20 cellular contexts compared by ENCODE assay signal in the genomic region with DNA sequence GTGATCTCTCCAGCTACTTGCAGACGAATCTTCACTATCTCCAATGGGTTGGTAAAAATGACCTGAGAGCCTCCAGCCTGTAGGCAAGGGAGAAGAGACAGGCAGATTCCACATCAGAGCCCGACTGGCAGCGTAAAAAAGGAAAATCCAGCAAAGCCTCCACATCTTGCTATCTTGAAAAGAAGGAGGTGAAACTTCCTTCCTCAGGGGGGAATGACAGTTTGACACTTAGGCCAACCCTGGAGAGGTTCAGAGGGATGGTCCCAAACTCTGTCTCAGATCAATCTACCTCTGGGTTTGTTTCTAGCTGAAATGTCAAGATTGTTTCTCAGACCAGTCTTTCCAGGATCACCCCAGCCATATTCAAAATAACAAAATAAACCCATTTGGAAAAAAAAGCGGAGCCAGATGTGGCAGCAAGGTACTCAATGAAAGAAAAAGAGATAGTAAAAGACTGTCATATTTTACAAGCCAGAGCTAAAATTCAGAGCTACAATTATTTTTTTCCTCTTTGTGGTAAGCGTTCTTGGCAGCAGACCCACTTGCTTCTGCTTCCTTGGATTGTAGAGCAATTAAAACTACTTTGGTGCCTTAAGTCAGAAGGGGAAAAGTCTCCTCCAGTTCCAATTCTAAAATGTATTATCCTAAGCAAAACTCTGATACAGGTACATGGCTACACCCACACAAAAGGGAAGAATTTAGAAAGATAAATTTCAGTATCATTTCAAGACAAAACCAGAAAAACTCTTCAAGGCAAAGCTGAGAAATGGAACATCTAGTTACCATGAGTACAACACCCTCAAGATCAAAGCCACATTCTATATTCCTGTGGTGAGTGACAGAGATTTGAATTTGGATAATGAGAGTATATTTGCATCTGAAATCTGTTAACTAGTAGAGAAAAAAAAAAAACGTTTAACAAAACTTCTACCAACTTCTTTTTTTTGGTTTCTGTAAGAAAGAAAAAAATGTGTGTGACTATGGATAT.
DNase-seq lines count a peak whose midpoint lies in the region; ATAC-seq and TF ChIP-seq lines count a peak whose summit lies in the region.
"Had no signal": no experiment of that assay in that cellular context is flagged by ENCODE, and none has a peak within 500 bp of the region (broad histone marks: within the 10 kb centered on the region; RNA-seq: fewer than 3 reads in every experiment).

No MANE protein-coding gene starts in this region.

- H3K9me3 Mint-ChIP-seq in WTC11 (no peaks in the 10 kb centered on the region), mesothelial cell of epicardium (no peaks in the 10 kb centered on the region)
- H3K9me3 Mint-ChIP-seq: central memory CD8-positive, alpha-beta T cell; memory B cell had no signal

- H3K79me2 ChIP-seq in GM23248 (ENCODE audit: insufficient read depth) = no peaks in the 10 kb centered on the region

- 0 out of 2 replicates have a peak overlapping the region, but pooled peaks have one; percentile 9 for H3K27ac Mint-ChIP-seq in WTC11
- H3K27ac Mint-ChIP-seq in mesothelial cell of epicardium = peak overlapping the region; percentile 35
- H3K27ac Mint-ChIP-seq: memory B cell had no signal

- H3K27me3 ChIP-seq in BJ (ENCODE audit: control insufficient read depth, insufficient read depth, low read length) (no peaks in the 10 kb centered on the region), GM23248 (replicated peaks; ENCODE audit: insufficient read depth) (no peaks in the 10 kb centered on the region)
- H3K27me3 ChIP-seq: BLaER1, neutrophil, upper lobe of right lung had no signal

- no peaks in the 10 kb centered on the region for H3K9me2 ChIP-seq in GM23248 (ENCODE audit: insufficient read depth)

- H4K20me1 ChIP-seq in GM23248 (ENCODE audit: insufficient read depth) = no peaks in the 10 kb centered on the region
- H4K20me1 ChIP-seq: BLaER1 had no signal

- no peak overlapping the region for H3K4me2 ChIP-seq in GM23248 (ENCODE audit: unreplicated experiment)
- H3K4me2 ChIP-seq: BLaER1 had no signal

- no peak overlapping the region for H3K4me3 ChIP-seq in BJ (ENCODE audit: low read depth, low read length)
- no peak overlapping the region for H3K4me3 ChIP-seq in GM23248
- H3K4me3 ChIP-seq: BLaER1, HAP-1, upper lobe of right lung had no signal

- H3F3A ChIP-seq in GM23248 (ENCODE audit: insufficient read depth) = peaks cover 12% of the 10 kb centered on the region

- 69 to 74% methylated on average over 6 of the region's 6 CpGs for WGBS in GM23248 (ENCODE audit: low coverage in 1 of 2, low lambda C conversion rate in 2 of 2, missing lambda C conversion rate in 2 of 2), 2 experiments

- no peak overlapping the region for H3K9ac ChIP-seq in GM23248
- H3K9ac ChIP-seq: BLaER1 had no signal

- H3K4me1 Mint-ChIP-seq in WTC11 (peaks cover 54% of the 10 kb centered on the region), mesothelial cell of epicardium (peaks cover 30% of the 10 kb centered on the region)
- H3K4me1 Mint-ChIP-seq: central memory CD8-positive, alpha-beta T cell had no signal

- H2AFZ ChIP-seq in GM23248 = no peak overlapping the region

- TF ChIP-seq CTCF in BJ (IDR thresholded peaks at IDR 0.05; ENCODE audit: insufficient read depth, low read depth, low read length) = no peak
- TF ChIP-seq CTCF in WTC11 (IDR thresholded peaks at IDR 0.05) = no peak
- no peak for TF ChIP-seq CTCF in mesothelial cell of epicardium (IDR thresholded peaks at IDR 0.05; ENCODE audit: unreplicated experiment)

- POLR2A ChIA-PET in BJ (lab: Charles Lee) = no interaction called here
- POLR2A ChIA-PET in WTC11 (lab: Charles Lee) = no interaction called here

- peak; percentile 11 for DNase-seq in BJ (ENCODE audit: low read depth)
- DNase-seq in GM23248 = peak; percentile 41
- DNase-seq in WTC11 (ENCODE audit: low spot score) = no peak
- no peak for DNase-seq in mesothelial cell of epicardium (ENCODE audit: low spot score in 2 of 2, unreplicated experiment in 2 of 2)
- no peak for DNase-seq in NCI-H82 treated with DMSO at 0.1 percent for 48 hours (lab: John Stamatoyannopoulos, UW; ENCODE audit: unreplicated experiment)
- DNase-seq: activated CD8-positive, alpha-beta memory T cell treated with anti-CD3 and anti-CD28 coated beads for 24 hours; activated naive CD4-positive, alpha-beta T cell treated with Interleukin-2 at 50 U/mL for 16 hours; DMS53; NCI-H1092 treated with DMSO at 0.1 percent for 48 hours; NCI-H345; stimulated activated CD4-positive, alpha-beta T cell treated with anti-CD3 and anti-CD28 coated beads, Interleukin-4, amount 100 ng/mL, for 4 hours; upper lobe of right lung had no signal

- peaks cover 16% of the 10 kb centered on the region for H3K4me1 ChIP-seq in GM23248 (ENCODE audit: insufficient read depth)
- H3K4me1 ChIP-seq: upper lobe of right lung had no signal

- CTCF ChIA-PET in BJ (lab: Yijun Ruan, JAX) = interaction anchor here (0.7 to 1.2 kb wide), 4 partner anchors 17 to 313 kb away, joined by 3 to 4 read pairs (median 3); no protein-coding TSS in a partner anchor
- CTCF ChIA-PET in WTC11 (lab: Charles Lee) = interaction anchor here (0.6 to 4.2 kb wide), 4 partner anchors 115 to 668 kb away, joined by 3 to 12 read pairs (median 5); no protein-coding TSS in a partner anchor

- no peak overlapping the region for H3K27ac ChIP-seq in GM23248
- H3K27ac ChIP-seq: BLaER1, neutrophil, upper lobe of right lung had no signal

- H3K4me3 Mint-ChIP-seq in WTC11 = no peak overlapping the region
- no peak overlapping the region for H3K4me3 Mint-ChIP-seq in mesothelial cell of epicardium
- H3K4me3 Mint-ChIP-seq: central memory CD8-positive, alpha-beta T cell; memory B cell had no signal

- ATAC-seq in WTC11 = peak; percentile 14
- ATAC-seq in GM18505 (IDR thresholded peaks at IDR 0.05; ENCODE audit: unreplicated experiment) = no peak
- no peak for ATAC-seq in GM21619 (IDR thresholded peaks at IDR 0.05; ENCODE audit: unreplicated experiment)
- ATAC-seq in HG03571 (IDR thresholded peaks at IDR 0.05; ENCODE audit: unreplicated experiment) = no peak
- ATAC-seq: upper lobe of right lung had no signal

- H3K27me3 Mint-ChIP-seq in WTC11 (ENCODE audit: low read depth) (no peaks in the 10 kb centered on the region), mesothelial cell of epicardium (ENCODE audit: low read depth) (no peaks in the 10 kb centered on the region)
- H3K27me3 Mint-ChIP-seq: central memory CD8-positive, alpha-beta T cell; memory B cell had no signal

- TF ChIP-seq POLR2A in GM18505 (IDR thresholded peaks at IDR 0.05; ENCODE audit: borderline replicate concordance, extremely low read depth, insufficient read depth, insufficient read length) = no peak

- in situ Hi-C loops in GM23248 (cut with MboI) = no loop called here

- no peaks in the 10 kb centered on the region for H3K36me3 ChIP-seq in BJ (ENCODE audit: control insufficient read depth, insufficient read depth, low read length)
- H3K36me3 ChIP-seq in GM23248 (ENCODE audit: low read depth) = peaks cover 4% of the 10 kb centered on the region; the same call in 1 of the 2 replicates

- no peaks in the 10 kb centered on the region for H3K9me3 ChIP-seq in GM23248 (ENCODE audit: low read depth)
- H3K9me3 ChIP-seq: BLaER1, HAP-1, neutrophil, upper lobe of right lung had no signal

- H3K36me3 Mint-ChIP-seq in WTC11 (no peaks in the 10 kb centered on the region), mesothelial cell of epicardium (peaks cover 13% of the 10 kb centered on the region)

TF ChIP-seq in WTC11, 78 proteins besides CTCF, POLR2A, EP300 and RAD21 (continues in another document):
- TF ChIP-seq TCF7 (CRISPR knock-in tag; IDR thresholded peaks at IDR 0.05; ENCODE audit: low read depth) = no peak
- TF ChIP-seq, protein P1, sequence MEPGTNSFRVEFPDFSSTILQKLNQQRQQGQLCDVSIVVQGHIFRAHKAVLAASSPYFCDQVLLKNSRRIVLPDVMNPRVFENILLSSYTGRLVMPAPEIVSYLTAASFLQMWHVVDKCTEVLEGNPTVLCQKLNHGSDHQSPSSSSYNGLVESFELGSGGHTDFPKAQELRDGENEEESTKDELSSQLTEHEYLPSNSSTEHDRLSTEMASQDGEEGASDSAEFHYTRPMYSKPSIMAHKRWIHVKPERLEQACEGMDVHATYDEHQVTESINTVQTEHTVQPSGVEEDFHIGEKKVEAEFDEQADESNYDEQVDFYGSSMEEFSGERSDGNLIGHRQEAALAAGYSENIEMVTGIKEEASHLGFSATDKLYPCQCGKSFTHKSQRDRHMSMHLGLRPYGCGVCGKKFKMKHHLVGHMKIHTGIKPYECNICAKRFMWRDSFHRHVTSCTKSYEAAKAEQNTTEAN (CRISPR knock-in tag; IDR thresholded peaks at IDR 0.05) = no peak
- no peak for TF ChIP-seq ZNF317 (CRISPR knock-in tag; IDR thresholded peaks at IDR 0.05; ENCODE audit: borderline replicate concordance, low read depth)
- TF ChIP-seq SMAD4 (CRISPR knock-in tag; IDR thresholded peaks at IDR 0.05) = no peak
- TF ChIP-seq OVOL2 (CRISPR knock-in tag; IDR thresholded peaks at IDR 0.05; ENCODE audit: borderline replicate concordance) = no peak
- no peak for TF ChIP-seq GRHL2 (CRISPR knock-in tag; IDR thresholded peaks at IDR 0.05; ENCODE audit: insufficient replicate concordance, severe bottlenecking)
- TF ChIP-seq, protein P2, sequence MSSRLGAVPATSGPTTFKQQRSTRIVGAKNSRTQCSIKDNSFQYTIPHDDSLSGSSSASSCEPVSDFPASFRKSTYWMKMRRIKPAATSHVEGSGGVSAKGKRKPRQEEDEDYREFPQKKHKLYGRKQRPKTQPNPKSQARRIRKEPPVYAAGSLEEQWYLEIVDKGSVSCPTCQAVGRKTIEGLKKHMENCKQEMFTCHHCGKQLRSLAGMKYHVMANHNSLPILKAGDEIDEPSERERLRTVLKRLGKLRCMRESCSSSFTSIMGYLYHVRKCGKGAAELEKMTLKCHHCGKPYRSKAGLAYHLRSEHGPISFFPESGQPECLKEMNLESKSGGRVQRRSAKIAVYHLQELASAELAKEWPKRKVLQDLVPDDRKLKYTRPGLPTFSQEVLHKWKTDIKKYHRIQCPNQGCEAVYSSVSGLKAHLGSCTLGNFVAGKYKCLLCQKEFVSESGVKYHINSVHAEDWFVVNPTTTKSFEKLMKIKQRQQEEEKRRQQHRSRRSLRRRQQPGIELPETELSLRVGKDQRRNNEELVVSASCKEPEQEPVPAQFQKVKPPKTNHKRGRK (CRISPR knock-in tag; IDR thresholded peaks at IDR 0.05; ENCODE audit: borderline replicate concordance) = no peak
- TF ChIP-seq ZBTB21 (CRISPR knock-in tag; IDR thresholded peaks at IDR 0.05; ENCODE audit: borderline replicate concordance) = no peak
- no peak for TF ChIP-seq RORB (CRISPR knock-in tag; IDR thresholded peaks at IDR 0.05)
- TF ChIP-seq ETV6 (CRISPR knock-in tag; IDR thresholded peaks at IDR 0.05) = no peak
- no peak for TF ChIP-seq CBFB (CRISPR knock-in tag; IDR thresholded peaks at IDR 0.05; ENCODE audit: low read depth)

Comparison
In these comparisons a context has a peak if more than half of its experiments do, and no peak if none do; other contexts are left out.
1. DNase-seq: peak in BJ (single experiment) and GM23248 (single experiment); none in WTC11 (single experiment), mesothelial cell of epicardium (0 of 2) and NCI-H82 treated with DMSO at 0.1 percent for 48 hours (single experiment).